Comparison of ENCODE assay signal across 1 cellular context in genomic region chr17:82925336-82925735, GRCh38.
TF ChIP-seq lines count a peak whose summit lies in the region.

No MANE protein-coding gene starts in this region.

TF ChIP-seq in H1, 55 proteins besides CTCF, POLR2A, EP300 and RAD21:
- TF ChIP-seq, protein P1, sequence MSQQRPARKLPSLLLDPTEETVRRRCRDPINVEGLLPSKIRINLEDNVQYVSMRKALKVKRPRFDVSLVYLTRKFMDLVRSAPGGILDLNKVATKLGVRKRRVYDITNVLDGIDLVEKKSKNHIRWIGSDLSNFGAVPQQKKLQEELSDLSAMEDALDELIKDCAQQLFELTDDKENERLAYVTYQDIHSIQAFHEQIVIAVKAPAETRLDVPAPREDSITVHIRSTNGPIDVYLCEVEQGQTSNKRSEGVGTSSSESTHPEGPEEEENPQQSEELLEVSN (IDR thresholded peaks at IDR 0.05): no peak
- no peak for TF ChIP-seq TAF7 (optimal IDR thresholded peaks at IDR 0.05; ENCODE audit: borderline replicate concordance, low read depth, low read length)
- TF ChIP-seq ATF2 (IDR thresholded peaks at IDR 0.05; ENCODE audit: low read length): no peak
- TF ChIP-seq, protein P2, sequence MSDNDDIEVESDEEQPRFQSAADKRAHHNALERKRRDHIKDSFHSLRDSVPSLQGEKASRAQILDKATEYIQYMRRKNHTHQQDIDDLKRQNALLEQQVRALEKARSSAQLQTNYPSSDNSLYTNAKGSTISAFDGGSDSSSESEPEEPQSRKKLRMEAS (IDR thresholded peaks at IDR 0.05): no peak
- TF ChIP-seq, protein P3, sequence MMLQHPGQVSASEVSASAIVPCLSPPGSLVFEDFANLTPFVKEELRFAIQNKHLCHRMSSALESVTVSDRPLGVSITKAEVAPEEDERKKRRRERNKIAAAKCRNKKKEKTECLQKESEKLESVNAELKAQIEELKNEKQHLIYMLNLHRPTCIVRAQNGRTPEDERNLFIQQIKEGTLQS (IDR thresholded peaks at IDR 0.05; ENCODE audit: insufficient read depth, low read depth, low read length): no peak
